27 cellular contexts compared by ENCODE assay signal in the genomic region with DNA sequence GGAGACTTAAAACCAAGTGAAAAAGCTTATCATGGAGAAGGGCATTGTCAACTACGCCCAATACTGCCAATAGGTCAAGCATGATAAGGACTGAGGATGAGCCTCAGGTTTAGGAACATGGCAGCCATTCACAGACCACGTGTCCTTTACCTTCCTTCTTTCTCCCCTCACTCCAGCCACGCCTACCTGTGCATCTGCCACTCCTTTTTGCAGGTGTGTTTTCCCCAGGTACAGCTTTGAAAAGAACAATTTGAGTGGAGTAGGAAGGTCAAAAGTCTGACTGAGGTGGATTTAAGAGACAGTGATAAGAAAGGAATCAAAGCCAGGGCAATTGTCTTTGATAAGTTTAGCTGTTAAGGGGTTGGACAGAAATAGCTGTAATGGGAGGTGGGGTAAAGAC.
"Had no signal": no experiment of that assay in that cellular context is flagged by ENCODE, and none has a peak within 500 bp of the region (broad histone marks: within the 10 kb centered on the region; RNA-seq: fewer than 3 reads in every experiment).

No MANE protein-coding gene starts in this region.

- ATAC-seq: activated CD8-positive, alpha-beta T cell treated with anti-CD3 and anti-CD28 coated beads, Interleukin-2, amount 10 ng/mL, durations not matched to agents 7 days and 5 days; Right ventricle myocardium inferior; T-cell; WTC11 had no signal

- H3K9me3 Mint-ChIP-seq: activated T-cell treated with anti-CD3 and anti-CD28 coated beads, Interleukin-2, amount 50 U/mL, for 24 hours; activated T-helper 1 cell treated with anti-CD3 and anti-CD28 coated beads, Interleukin-12 subunit alpha, Interleukin-12 subunit beta, Interleukin-2, Interleukin-4 antibody, amounts not matched to agents 30 ng/mL and 10 ng/mL and 1 ng/mL, durations not matched to agents 14 hours and 24 hours and 36 hours; T-cell had no signal

- H3K36me3 ChIP-seq: breast epithelium had no signal

- H3K4me3 ChIP-seq: breast epithelium, SK-N-MC had no signal

- DNase-seq: activated CD4-positive, alpha-beta T cell treated with anti-CD3 and anti-CD28 coated beads for 48 hours; activated CD4-positive, alpha-beta T cell treated with anti-CD3 and anti-CD28 coated beads, Interleukin-2, amount 50 U/mL, for 4 hours; activated CD4-positive, CD25-positive, alpha-beta regulatory T cell treated with anti-CD3 and anti-CD28 coated beads, Interleukin-2, amount 50 U/mL, for 72 hours; activated CD8-positive, alpha-beta T cell treated with anti-CD3 and anti-CD28 coated beads, Interleukin-2, amount 10 ng/mL, durations not matched to agents 7 days and 5 days; activated effector memory CD4-positive, alpha-beta T cell treated with Interleukin-2 at 50 U/mL for 16 hours; activated naive CD4-positive, alpha-beta T cell; activated T-cell treated with anti-CD3 and anti-CD28 coated beads, Interleukin-2, amount 50 U/mL, for 24 hours; aorta; central memory CD4-positive, alpha-beta T cell; Kasumi-1; KBM-7; NCI-H1105 treated with DMSO at 0.1 percent for 48 hours; NCI-H1436 treated with DMSO at 0.1 percent for 48 hours; NCI-H187; NCI-H446; NCI-H524; NCI-H82; RPMI8226; T-cell; T-helper 2 cell; T1000 had no signal

- H3K9me3 ChIP-seq: breast epithelium had no signal

- H3K4me1 Mint-ChIP-seq: activated naive CD4-positive, alpha-beta T cell treated with anti-CD3 and anti-CD28 coated beads, Interleukin-2, amount 50 U/mL, for 24 hours; WTC11 had no signal

- H3K27me3 ChIP-seq: breast epithelium had no signal

- H3K27me3 Mint-ChIP-seq: activated naive CD4-positive, alpha-beta T cell treated with anti-CD3 and anti-CD28 coated beads, Interleukin-2, amount 50 U/mL, for 24 hours; activated T-cell treated with anti-CD3 and anti-CD28 coated beads, Interleukin-2, amount 50 U/mL, for 24 hours; T-cell had no signal

- H3K27ac Mint-ChIP-seq: activated CD8-positive, alpha-beta T cell treated with anti-CD3 and anti-CD28 coated beads, Interleukin-2, amount 10 ng/mL, durations not matched to agents 7 days and 5 days; activated naive CD4-positive, alpha-beta T cell treated with anti-CD3 and anti-CD28 coated beads, Interleukin-2, amount 50 U/mL, for 24 hours; activated T-cell treated with anti-CD3 and anti-CD28 coated beads, Interleukin-2, amount 50 U/mL, for 24 hours; activated T-helper 1 cell treated with anti-CD3 and anti-CD28 coated beads, Interleukin-12 subunit alpha, Interleukin-12 subunit beta, Interleukin-2, Interleukin-4 antibody, amounts not matched to agents 30 ng/mL and 10 ng/mL and 1 ng/mL, durations not matched to agents 14 hours and 24 hours and 36 hours; T-cell; WTC11 had no signal

- H3K4me3 Mint-ChIP-seq: activated CD8-positive, alpha-beta T cell treated with anti-CD3 and anti-CD28 coated beads, Interleukin-2, amount 10 ng/mL, durations not matched to agents 7 days and 5 days; activated naive CD4-positive, alpha-beta T cell treated with anti-CD3 and anti-CD28 coated beads, Interleukin-2, amount 50 U/mL, for 24 hours; activated T-cell treated with anti-CD3 and anti-CD28 coated beads, Interleukin-2, amount 50 U/mL, for 24 hours; activated T-helper 1 cell treated with anti-CD3 and anti-CD28 coated beads, Interleukin-12 subunit alpha, Interleukin-12 subunit beta, Interleukin-2, Interleukin-4 antibody, amounts not matched to agents 30 ng/mL and 10 ng/mL and 1 ng/mL, durations not matched to agents 14 hours and 24 hours and 36 hours; T-cell; WTC11 had no signal

- H3K27ac ChIP-seq: breast epithelium, SK-N-MC had no signal

- H3K4me1 ChIP-seq: breast epithelium had no signal
